9 cellular contexts compared by ENCODE assay signal in the genomic region with DNA sequence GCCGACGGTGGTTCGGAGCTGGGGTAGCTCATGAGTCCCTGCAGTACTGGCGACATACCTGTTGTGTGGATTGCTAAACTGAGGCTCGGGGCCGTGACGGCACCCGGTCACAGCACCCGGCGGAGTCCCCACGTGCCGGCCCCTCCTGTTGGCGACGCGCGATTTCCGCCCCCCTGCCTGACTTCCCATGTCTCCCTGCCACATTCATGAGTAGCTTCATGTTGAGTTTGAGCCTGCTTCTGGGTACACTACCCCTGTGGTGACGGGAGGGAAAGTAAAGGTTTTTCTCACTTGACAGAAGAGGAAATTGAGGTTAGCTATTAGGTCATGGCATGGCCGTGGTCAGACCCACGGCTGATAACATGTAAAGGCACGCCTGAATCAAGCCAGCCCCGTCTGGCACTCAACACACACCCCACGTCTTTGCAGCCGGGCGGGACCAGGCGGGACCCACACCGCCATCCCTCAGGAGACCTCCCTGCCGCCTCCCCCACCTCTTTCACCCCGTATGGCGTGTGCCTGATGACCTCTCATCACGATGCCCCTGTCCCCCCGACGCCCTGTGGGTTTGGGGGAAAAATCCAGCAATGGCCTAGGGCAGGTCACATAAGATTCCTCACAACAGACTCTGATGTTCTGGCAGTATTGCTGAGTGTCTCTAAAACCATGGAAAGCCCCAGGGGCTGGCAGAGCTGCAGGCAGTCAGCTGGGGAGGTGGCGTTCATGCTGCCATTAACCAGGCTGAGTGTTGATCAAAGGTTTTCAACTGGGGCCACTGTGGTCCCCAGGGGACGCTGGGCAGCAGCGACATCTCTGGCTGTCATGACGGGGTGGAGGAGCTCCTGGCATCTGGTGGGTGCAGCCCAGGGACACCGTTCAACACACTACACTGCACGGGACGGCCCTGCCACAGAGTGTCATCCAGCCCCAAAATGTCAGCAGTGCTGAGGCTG. TPM values are rescaled to one million over a fixed set of nuclear protein-coding genes. Genes with fewer than 3 reads are reported as not detected.
DNase-seq lines count a peak whose midpoint lies in the region; ATAC-seq, FAIRE-seq and TF ChIP-seq lines count a peak whose summit lies in the region.
"Had no signal": no experiment of that assay in that cellular context is flagged by ENCODE, and none has a peak within 500 bp of the region (broad histone marks: within the 10 kb centered on the region; RNA-seq: fewer than 3 reads in every experiment).

No MANE protein-coding gene starts in this region.

- no peak for FAIRE-seq in D721Med (lab: Jason Lieb, UNC)

- H3K36me3 Mint-ChIP-seq in type B pancreatic cell: no peaks in the 10 kb centered on the region

- H3K4me1 Mint-ChIP-seq in type B pancreatic cell (ENCODE audit: unreplicated experiment): no peaks in the 10 kb centered on the region

- H3K27ac ChIP-seq in Peyer's patch (peak overlapping the region in 1 of 4 donors; percentile 46), SJCRH30 (no peak overlapping the region)
- H3K27ac ChIP-seq: KMS-11 had no signal

- H3K27ac Mint-ChIP-seq in type B pancreatic cell: no peak overlapping the region

- TF ChIP-seq CTCF in Peyer's patch (IDR thresholded peaks at IDR 0.05) (no peak), type B pancreatic cell (conservative IDR thresholded peaks at IDR 0.05) (no peak), D721Med (IDR thresholded peaks at IDR 0.05; ENCODE audit: insufficient read depth, missing control alignments) (no peak)

- H3K27me3 ChIP-seq in Peyer's patch (no peaks in the 10 kb centered on the region), SJCRH30 (no peaks in the 10 kb centered on the region)

- no peaks in the 10 kb centered on the region for H3K27me3 Mint-ChIP-seq in type B pancreatic cell

- peak in 2 of 3 donors; percentile 71 to 77 for DNase-seq in Peyer's patch
- peak; percentile 35 for DNase-seq in medulla oblongata (ENCODE audit: extremely low spot score)
- no peak for DNase-seq in type B pancreatic cell (ENCODE audit: extremely low spot score, unreplicated experiment)
- no peak for DNase-seq in D721Med (ENCODE audit: insufficient read length, low spot score)
- no peak for DNase-seq in SJCRH30
- DNase-seq in NCI-H2107 (lab: John Stamatoyannopoulos, UW): no peak

- H3K9me3 Mint-ChIP-seq in type B pancreatic cell: peaks cover 6% of the 10 kb centered on the region

- H3K36me3 ChIP-seq in Peyer's patch (no peaks in the 10 kb centered on the region), SJCRH30 (no peaks in the 10 kb centered on the region)

- no peak for TF ChIP-seq POLR2A in Peyer's patch (IDR thresholded peaks at IDR 0.05)

- H3K9me3 ChIP-seq in Peyer's patch (no peaks in the 10 kb centered on the region), SJCRH30 (replicated peaks) (no peaks in the 10 kb centered on the region)

- no peak overlapping the region for H3K4me3 Mint-ChIP-seq in type B pancreatic cell

- H3K4me1 ChIP-seq in Peyer's patch: peaks cover 0 to 12% (median 6%) of the 10 kb centered on the region in 4 donors
- no peaks in the 10 kb centered on the region for H3K4me1 ChIP-seq in SJCRH30

- ATAC-seq in GM18873 (IDR thresholded peaks at IDR 0.05; ENCODE audit: low FRiP score, unreplicated experiment) (peak; percentile 77), HG02759 (IDR thresholded peaks at IDR 0.05; ENCODE audit: unreplicated experiment) (peak; percentile 71)

- H3K4me3 ChIP-seq in Peyer's patch (no peak overlapping the region), SJCRH30 (no peak overlapping the region)

RNA-seq across cellular contexts. Expression of a gene that starts 29.2 kb away (rescaled TPM):
- total RNA-seq in Peyer's patch: 1 to 10 TPM in 2 of 4 donors, under 1 TPM in 2; 0.35 to 5.8 (median 1.2) TPM
- total RNA-seq in type B pancreatic cell (ENCODE audit: low replicate concordance): not detected in 2 replicates
- total RNA-seq in SJCRH30 (2014; rRNA removed; shearing (Covaris generic)): 0.05 and 0.08 TPM in 2 replicates

RNA-seq across cellular contexts. Expression of a gene that starts 55.1 kb away (rescaled TPM):
- total RNA-seq in Peyer's patch: 10 to 100 TPM in 3 of 4 donors, 1 to 10 TPM in 1; 9.5 to 23.9 (median 15.1) TPM
- 20.2 and 31.5 TPM in 2 replicates for total RNA-seq in type B pancreatic cell (ENCODE audit: low replicate concordance)
- total RNA-seq in SJCRH30 (2014; rRNA removed; shearing (Covaris generic)): 26.4 and 27.5 TPM in 2 replicates

Comparison
In these comparisons a context has a peak if more than half of its experiments do, and no peak if none do; other contexts are left out.
1. DNase-seq: peak in Peyer's patch (2 of 3) and medulla oblongata (single experiment); none in type B pancreatic cell (single experiment), D721Med (single experiment), SJCRH30 (0 of 2) and NCI-H2107 (single experiment).